ENCODE assay signal across 1 cellular context in the genomic region with DNA sequence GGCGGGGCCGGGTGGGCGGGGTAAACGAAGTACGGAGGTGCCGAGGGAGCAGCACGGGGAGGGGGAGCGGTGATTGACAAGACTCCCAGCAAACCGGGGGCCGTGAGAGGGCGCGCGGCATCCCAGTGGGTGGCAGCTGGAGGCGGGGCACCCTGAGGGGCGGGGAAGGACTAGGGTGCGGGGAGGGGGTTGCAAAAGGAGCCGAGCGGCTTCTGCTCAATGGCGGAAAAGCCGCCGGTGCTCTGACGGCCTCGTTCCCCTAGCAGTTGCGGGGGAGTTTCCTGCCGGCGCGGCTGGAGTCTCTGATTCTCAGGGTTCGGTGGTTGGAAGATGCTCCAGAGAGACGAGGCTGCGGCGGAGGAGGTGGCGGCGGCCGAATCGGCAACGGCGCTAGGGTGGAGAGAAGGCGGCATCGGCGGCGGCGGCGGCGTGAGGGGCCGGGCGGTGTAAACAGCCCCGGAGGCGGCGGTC.
A peak's percentile ranks its signal among the peaks of the same experiment; 100 is the strongest.
TF ChIP-seq lines count a peak whose summit lies in the region.

A gene (plus strand): TSS at position 192 of the 471 bp plus-strand sequence. CDS start 32,325 bp downstream, outside the sequence.

TF ChIP-seq in K562, 482 proteins besides CTCF, POLR2A, EP300 and RAD21 (continued from another document and continues in another):
- TF ChIP-seq, protein P1, sequence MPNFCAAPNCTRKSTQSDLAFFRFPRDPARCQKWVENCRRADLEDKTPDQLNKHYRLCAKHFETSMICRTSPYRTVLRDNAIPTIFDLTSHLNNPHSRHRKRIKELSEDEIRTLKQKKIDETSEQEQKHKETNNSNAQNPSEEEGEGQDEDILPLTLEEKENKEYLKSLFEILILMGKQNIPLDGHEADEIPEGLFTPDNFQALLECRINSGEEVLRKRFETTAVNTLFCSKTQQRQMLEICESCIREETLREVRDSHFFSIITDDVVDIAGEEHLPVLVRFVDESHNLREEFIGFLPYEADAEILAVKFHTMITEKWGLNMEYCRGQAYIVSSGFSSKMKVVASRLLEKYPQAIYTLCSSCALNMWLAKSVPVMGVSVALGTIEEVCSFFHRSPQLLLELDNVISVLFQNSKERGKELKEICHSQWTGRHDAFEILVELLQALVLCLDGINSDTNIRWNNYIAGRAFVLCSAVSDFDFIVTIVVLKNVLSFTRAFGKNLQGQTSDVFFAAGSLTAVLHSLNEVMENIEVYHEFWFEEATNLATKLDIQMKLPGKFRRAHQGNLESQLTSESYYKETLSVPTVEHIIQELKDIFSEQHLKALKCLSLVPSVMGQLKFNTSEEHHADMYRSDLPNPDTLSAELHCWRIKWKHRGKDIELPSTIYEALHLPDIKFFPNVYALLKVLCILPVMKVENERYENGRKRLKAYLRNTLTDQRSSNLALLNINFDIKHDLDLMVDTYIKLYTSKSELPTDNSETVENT (CRISPR knock-in tag; IDR thresholded peaks at IDR 0.05): 0 out of 2 replicates have a peak, but pooled peaks have one; percentile 20
- TF ChIP-seq RB1 (IDR thresholded peaks at IDR 0.05; ENCODE audit: low read depth): peak; percentile 50; the same call in 1 of the 2 replicates
- TF ChIP-seq NFE2 (IDR thresholded peaks at IDR 0.05; ENCODE audit: low read depth): no peak
- TF ChIP-seq RCOR1 (IDR thresholded peaks at IDR 0.05; ENCODE audit: borderline replicate concordance in 1 of 2, low read depth in 2 of 2, low read length in 2 of 2): 0 out of 4 replicates have a peak, but pooled peaks of 1 of the 2 experiments have one; percentile 7
- TF ChIP-seq FOSL1 (tag; conservative IDR thresholded peaks at IDR 0.05): no peak
- TF ChIP-seq, protein P2, sequence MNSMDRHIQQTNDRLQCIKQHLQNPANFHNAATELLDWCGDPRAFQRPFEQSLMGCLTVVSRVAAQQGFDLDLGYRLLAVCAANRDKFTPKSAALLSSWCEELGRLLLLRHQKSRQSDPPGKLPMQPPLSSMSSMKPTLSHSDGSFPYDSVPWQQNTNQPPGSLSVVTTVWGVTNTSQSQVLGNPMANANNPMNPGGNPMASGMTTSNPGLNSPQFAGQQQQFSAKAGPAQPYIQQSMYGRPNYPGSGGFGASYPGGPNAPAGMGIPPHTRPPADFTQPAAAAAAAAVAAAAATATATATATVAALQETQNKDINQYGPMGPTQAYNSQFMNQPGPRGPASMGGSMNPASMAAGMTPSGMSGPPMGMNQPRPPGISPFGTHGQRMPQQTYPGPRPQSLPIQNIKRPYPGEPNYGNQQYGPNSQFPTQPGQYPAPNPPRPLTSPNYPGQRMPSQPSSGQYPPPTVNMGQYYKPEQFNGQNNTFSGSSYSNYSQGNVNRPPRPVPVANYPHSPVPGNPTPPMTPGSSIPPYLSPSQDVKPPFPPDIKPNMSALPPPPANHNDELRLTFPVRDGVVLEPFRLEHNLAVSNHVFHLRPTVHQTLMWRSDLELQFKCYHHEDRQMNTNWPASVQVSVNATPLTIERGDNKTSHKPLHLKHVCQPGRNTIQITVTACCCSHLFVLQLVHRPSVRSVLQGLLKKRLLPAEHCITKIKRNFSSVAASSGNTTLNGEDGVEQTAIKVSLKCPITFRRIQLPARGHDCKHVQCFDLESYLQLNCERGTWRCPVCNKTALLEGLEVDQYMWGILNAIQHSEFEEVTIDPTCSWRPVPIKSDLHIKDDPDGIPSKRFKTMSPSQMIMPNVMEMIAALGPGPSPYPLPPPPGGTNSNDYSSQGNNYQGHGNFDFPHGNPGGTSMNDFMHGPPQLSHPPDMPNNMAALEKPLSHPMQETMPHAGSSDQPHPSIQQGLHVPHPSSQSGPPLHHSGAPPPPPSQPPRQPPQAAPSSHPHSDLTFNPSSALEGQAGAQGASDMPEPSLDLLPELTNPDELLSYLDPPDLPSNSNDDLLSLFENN (IDR thresholded peaks at IDR 0.05; ENCODE audit: low read depth in 2 of 2, low read length in 2 of 2): peak in 1 of 2 experiments; percentile 31; a peak in 1 of 4 replicates
- TF ChIP-seq GABPB1 (CRISPR knock-in tag; IDR thresholded peaks at IDR 0.05): peak; percentile 66; the same call in 1 of the 2 replicates
- peak; percentile 90 for TF ChIP-seq SUPT5H (IDR thresholded peaks at IDR 0.05)
- TF ChIP-seq PCBP1 (IDR thresholded peaks at IDR 0.05; ENCODE audit: low read depth, low read length, poor library complexity, severe bottlenecking): peak; percentile 86
- TF ChIP-seq EGR1 (conservative IDR thresholded peaks at IDR 0.05): peak; percentile 47
- TF ChIP-seq, protein P3, sequence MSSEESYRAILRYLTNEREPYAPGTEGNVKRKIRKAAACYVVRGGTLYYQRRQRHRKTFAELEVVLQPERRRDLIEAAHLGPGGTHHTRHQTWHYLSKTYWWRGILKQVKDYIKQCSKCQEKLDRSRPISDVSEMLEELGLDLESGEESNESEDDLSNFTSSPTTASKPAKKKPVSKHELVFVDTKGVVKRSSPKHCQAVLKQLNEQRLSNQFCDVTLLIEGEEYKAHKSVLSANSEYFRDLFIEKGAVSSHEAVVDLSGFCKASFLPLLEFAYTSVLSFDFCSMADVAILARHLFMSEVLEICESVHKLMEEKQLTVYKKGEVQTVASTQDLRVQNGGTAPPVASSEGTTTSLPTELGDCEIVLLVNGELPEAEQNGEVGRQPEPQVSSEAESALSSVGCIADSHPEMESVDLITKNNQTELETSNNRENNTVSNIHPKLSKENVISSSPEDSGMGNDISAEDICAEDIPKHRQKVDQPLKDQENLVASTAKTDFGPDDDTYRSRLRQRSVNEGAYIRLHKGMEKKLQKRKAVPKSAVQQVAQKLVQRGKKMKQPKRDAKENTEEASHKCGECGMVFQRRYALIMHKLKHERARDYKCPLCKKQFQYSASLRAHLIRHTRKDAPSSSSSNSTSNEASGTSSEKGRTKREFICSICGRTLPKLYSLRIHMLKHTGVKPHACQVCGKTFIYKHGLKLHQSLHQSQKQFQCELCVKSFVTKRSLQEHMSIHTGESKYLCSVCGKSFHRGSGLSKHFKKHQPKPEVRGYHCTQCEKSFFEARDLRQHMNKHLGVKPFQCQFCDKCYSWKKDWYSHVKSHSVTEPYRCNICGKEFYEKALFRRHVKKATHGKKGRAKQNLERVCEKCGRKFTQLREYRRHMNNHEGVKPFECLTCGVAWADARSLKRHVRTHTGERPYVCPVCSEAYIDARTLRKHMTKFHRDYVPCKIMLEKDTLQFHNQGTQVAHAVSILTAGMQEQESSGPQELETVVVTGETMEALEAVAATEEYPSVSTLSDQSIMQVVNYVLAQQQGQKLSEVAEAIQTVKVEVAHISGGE (CRISPR knock-in tag; IDR thresholded peaks at IDR 0.05): peak in 1 of 3 experiments; percentile 54; a peak in 1 of 6 replicates
- TF ChIP-seq HDAC1 (IDR thresholded peaks at IDR 0.05): peak in 1 of 2 experiments; percentile 71; a peak in 2 of 4 replicates
- TF ChIP-seq, protein P4, sequence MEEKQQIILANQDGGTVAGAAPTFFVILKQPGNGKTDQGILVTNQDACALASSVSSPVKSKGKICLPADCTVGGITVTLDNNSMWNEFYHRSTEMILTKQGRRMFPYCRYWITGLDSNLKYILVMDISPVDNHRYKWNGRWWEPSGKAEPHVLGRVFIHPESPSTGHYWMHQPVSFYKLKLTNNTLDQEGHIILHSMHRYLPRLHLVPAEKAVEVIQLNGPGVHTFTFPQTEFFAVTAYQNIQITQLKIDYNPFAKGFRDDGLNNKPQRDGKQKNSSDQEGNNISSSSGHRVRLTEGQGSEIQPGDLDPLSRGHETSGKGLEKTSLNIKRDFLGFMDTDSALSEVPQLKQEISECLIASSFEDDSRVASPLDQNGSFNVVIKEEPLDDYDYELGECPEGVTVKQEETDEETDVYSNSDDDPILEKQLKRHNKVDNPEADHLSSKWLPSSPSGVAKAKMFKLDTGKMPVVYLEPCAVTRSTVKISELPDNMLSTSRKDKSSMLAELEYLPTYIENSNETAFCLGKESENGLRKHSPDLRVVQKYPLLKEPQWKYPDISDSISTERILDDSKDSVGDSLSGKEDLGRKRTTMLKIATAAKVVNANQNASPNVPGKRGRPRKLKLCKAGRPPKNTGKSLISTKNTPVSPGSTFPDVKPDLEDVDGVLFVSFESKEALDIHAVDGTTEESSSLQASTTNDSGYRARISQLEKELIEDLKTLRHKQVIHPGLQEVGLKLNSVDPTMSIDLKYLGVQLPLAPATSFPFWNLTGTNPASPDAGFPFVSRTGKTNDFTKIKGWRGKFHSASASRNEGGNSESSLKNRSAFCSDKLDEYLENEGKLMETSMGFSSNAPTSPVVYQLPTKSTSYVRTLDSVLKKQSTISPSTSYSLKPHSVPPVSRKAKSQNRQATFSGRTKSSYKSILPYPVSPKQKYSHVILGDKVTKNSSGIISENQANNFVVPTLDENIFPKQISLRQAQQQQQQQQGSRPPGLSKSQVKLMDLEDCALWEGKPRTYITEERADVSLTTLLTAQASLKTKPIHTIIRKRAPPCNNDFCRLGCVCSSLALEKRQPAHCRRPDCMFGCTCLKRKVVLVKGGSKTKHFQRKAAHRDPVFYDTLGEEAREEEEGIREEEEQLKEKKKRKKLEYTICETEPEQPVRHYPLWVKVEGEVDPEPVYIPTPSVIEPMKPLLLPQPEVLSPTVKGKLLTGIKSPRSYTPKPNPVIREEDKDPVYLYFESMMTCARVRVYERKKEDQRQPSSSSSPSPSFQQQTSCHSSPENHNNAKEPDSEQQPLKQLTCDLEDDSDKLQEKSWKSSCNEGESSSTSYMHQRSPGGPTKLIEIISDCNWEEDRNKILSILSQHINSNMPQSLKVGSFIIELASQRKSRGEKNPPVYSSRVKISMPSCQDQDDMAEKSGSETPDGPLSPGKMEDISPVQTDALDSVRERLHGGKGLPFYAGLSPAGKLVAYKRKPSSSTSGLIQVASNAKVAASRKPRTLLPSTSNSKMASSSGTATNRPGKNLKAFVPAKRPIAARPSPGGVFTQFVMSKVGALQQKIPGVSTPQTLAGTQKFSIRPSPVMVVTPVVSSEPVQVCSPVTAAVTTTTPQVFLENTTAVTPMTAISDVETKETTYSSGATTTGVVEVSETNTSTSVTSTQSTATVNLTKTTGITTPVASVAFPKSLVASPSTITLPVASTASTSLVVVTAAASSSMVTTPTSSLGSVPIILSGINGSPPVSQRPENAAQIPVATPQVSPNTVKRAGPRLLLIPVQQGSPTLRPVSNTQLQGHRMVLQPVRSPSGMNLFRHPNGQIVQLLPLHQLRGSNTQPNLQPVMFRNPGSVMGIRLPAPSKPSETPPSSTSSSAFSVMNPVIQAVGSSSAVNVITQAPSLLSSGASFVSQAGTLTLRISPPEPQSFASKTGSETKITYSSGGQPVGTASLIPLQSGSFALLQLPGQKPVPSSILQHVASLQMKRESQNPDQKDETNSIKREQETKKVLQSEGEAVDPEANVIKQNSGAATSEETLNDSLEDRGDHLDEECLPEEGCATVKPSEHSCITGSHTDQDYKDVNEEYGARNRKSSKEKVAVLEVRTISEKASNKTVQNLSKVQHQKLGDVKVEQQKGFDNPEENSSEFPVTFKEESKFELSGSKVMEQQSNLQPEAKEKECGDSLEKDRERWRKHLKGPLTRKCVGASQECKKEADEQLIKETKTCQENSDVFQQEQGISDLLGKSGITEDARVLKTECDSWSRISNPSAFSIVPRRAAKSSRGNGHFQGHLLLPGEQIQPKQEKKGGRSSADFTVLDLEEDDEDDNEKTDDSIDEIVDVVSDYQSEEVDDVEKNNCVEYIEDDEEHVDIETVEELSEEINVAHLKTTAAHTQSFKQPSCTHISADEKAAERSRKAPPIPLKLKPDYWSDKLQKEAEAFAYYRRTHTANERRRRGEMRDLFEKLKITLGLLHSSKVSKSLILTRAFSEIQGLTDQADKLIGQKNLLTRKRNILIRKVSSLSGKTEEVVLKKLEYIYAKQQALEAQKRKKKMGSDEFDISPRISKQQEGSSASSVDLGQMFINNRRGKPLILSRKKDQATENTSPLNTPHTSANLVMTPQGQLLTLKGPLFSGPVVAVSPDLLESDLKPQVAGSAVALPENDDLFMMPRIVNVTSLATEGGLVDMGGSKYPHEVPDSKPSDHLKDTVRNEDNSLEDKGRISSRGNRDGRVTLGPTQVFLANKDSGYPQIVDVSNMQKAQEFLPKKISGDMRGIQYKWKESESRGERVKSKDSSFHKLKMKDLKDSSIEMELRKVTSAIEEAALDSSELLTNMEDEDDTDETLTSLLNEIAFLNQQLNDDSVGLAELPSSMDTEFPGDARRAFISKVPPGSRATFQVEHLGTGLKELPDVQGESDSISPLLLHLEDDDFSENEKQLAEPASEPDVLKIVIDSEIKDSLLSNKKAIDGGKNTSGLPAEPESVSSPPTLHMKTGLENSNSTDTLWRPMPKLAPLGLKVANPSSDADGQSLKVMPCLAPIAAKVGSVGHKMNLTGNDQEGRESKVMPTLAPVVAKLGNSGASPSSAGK (IDR thresholded peaks at IDR 0.05): no peak
- TF ChIP-seq YY1 (IDR thresholded peaks at IDR 0.05; ENCODE audit: borderline replicate concordance in 1 of 3, control insufficient read depth in 1 of 3, extremely low read depth in 1 of 3, insufficient read depth in 3 of 3, insufficient read length in 1 of 3, insufficient replicate concordance in 2 of 3, low read depth in 1 of 3, low read length in 2 of 3): peak; percentile 63 to 96 (median 92)
- TF ChIP-seq, protein P5, sequence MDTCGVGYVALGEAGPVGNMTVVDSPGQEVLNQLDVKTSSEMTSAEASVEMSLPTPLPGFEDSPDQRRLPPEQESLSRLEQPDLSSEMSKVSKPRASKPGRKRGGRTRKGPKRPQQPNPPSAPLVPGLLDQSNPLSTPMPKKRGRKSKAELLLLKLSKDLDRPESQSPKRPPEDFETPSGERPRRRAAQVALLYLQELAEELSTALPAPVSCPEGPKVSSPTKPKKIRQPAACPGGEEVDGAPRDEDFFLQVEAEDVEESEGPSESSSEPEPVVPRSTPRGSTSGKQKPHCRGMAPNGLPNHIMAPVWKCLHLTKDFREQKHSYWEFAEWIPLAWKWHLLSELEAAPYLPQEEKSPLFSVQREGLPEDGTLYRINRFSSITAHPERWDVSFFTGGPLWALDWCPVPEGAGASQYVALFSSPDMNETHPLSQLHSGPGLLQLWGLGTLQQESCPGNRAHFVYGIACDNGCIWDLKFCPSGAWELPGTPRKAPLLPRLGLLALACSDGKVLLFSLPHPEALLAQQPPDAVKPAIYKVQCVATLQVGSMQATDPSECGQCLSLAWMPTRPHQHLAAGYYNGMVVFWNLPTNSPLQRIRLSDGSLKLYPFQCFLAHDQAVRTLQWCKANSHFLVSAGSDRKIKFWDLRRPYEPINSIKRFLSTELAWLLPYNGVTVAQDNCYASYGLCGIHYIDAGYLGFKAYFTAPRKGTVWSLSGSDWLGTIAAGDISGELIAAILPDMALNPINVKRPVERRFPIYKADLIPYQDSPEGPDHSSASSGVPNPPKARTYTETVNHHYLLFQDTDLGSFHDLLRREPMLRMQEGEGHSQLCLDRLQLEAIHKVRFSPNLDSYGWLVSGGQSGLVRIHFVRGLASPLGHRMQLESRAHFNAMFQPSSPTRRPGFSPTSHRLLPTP (IDR thresholded peaks at IDR 0.05; ENCODE audit: borderline replicate concordance, extremely low read depth, insufficient read length): no peak
- TF ChIP-seq TAF7 (tag; IDR thresholded peaks at IDR 0.05): peak; percentile 76
